In the genomic region with DNA sequence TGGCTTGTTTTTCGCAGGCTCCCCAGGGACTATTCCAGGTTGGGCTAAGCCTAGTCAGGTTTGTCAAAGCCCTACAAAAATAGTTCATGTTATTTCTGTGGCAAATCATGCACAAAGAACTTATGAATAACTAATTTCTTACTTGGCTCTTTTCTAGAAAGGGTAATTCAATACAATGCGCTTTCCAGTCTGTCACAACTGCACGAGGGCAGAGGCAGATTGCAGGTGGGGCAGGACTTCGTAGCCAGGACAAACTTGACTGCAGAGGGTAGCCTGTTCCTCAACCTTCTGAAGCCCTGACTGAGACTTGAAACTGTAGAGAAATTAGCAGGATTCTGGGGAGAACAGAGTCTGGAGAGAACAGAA, we compare ENCODE assay signal across 16 cellular contexts.
DNase-seq lines count a peak whose midpoint lies in the region; ATAC-seq, FAIRE-seq and TF ChIP-seq lines count a peak whose summit lies in the region.
"Had no signal": no experiment of that assay in that cellular context is flagged by ENCODE, and none has a peak within 500 bp of the region (broad histone marks: within the 10 kb centered on the region; RNA-seq: fewer than 3 reads in every experiment).

No MANE protein-coding gene starts in this region.

- DNase-seq in GM18507 (ENCODE audit: extremely low spot score, insufficient read length, low read depth) = peak; percentile 17
- no peak for DNase-seq in glutamatergic neuron
- no peak for DNase-seq in HCEC 1CT
- DNase-seq in activated T-helper 1 cell treated with anti-CD3 and anti-CD28 coated beads, Interleukin-12 subunit alpha, Interleukin-12 subunit beta, Interleukin-2, Interleukin-4 antibody, amounts not matched to agents 30 ng/mL and 10 ng/mL and 1 ng/mL, durations not matched to agents 14 hours and 24 hours and 36 hours (ENCODE audit: low spot score) = no peak
- DNase-seq in NAMALWA (ENCODE audit: low spot score) = no peak
- DNase-seq in NK-92 treated with Interleukin-12 subunit alpha and Interleukin-12 subunit beta, amount 100 ng/mL, for 24 hours (lab: John Stamatoyannopoulos, UW) = no peak
- DNase-seq: activated T-cell treated with anti-CD3 and anti-CD28 coated beads, Interleukin-2, amount 50 U/mL, for 4 hours; central memory CD4-positive, alpha-beta T cell; GOT3; NCI-H2107 had no signal

- H3K4me1 Mint-ChIP-seq in glutamatergic neuron (ENCODE audit: low read depth, unreplicated experiment) = peaks cover 18% of the 10 kb centered on the region
- peaks cover 7% of the 10 kb centered on the region for H3K4me1 Mint-ChIP-seq in activated T-helper 1 cell treated with anti-CD3 and anti-CD28 coated beads, Interleukin-12 subunit alpha, Interleukin-12 subunit beta, Interleukin-2, Interleukin-4 antibody, amounts not matched to agents 30 ng/mL and 10 ng/mL and 1 ng/mL, durations not matched to agents 14 hours and 24 hours and 36 hours (ENCODE audit: low read depth)

- H3K9me3 Mint-ChIP-seq in glutamatergic neuron (ENCODE audit: unreplicated experiment) = peaks cover 1% of the 10 kb centered on the region
- H3K9me3 Mint-ChIP-seq in activated T-helper 1 cell treated with anti-CD3 and anti-CD28 coated beads, Interleukin-12 subunit alpha, Interleukin-12 subunit beta, Interleukin-2, Interleukin-4 antibody, amounts not matched to agents 30 ng/mL and 10 ng/mL and 1 ng/mL, durations not matched to agents 14 hours and 24 hours and 36 hours = no peaks in the 10 kb centered on the region
- H3K9me3 Mint-ChIP-seq: activated T-cell treated with anti-CD3 and anti-CD28 coated beads, Interleukin-2, amount 50 U/mL, for 4 hours; CD4-positive, CD25-positive, alpha-beta regulatory T cell; neural crest cell had no signal

- H3K27me3 Mint-ChIP-seq in glutamatergic neuron (ENCODE audit: unreplicated experiment) = peaks cover 2% of the 10 kb centered on the region
- peaks cover 3% of the 10 kb centered on the region for H3K27me3 Mint-ChIP-seq in activated T-helper 1 cell treated with anti-CD3 and anti-CD28 coated beads, Interleukin-12 subunit alpha, Interleukin-12 subunit beta, Interleukin-2, Interleukin-4 antibody, amounts not matched to agents 30 ng/mL and 10 ng/mL and 1 ng/mL, durations not matched to agents 14 hours and 24 hours and 36 hours (ENCODE audit: insufficient read depth)
- H3K27me3 Mint-ChIP-seq: CD4-positive, CD25-positive, alpha-beta regulatory T cell had no signal

- no peak for FAIRE-seq in GM18507 (lab: Jason Lieb, UNC)
- FAIRE-seq: HepG2, islet of Langerhans had no signal

- H3K4me3 Mint-ChIP-seq in glutamatergic neuron (ENCODE audit: unreplicated experiment) = peak overlapping the region; percentile 46
- H3K4me3 Mint-ChIP-seq in activated T-helper 1 cell treated with anti-CD3 and anti-CD28 coated beads, Interleukin-12 subunit alpha, Interleukin-12 subunit beta, Interleukin-2, Interleukin-4 antibody, amounts not matched to agents 30 ng/mL and 10 ng/mL and 1 ng/mL, durations not matched to agents 14 hours and 24 hours and 36 hours = no peak overlapping the region
- H3K4me3 Mint-ChIP-seq: neural crest cell had no signal

- H3K27ac Mint-ChIP-seq in glutamatergic neuron (ENCODE audit: unreplicated experiment) = no peak overlapping the region
- no peak overlapping the region for H3K27ac Mint-ChIP-seq in activated T-helper 1 cell treated with anti-CD3 and anti-CD28 coated beads, Interleukin-12 subunit alpha, Interleukin-12 subunit beta, Interleukin-2, Interleukin-4 antibody, amounts not matched to agents 30 ng/mL and 10 ng/mL and 1 ng/mL, durations not matched to agents 14 hours and 24 hours and 36 hours

- intact Hi-C loops in activated T-helper 1 cell treated with anti-CD3 and anti-CD28 coated beads, Interleukin-12 subunit alpha, Interleukin-12 subunit beta, Interleukin-2, Interleukin-4 antibody, amounts not matched to agents 30 ng/mL and 10 ng/mL and 1 ng/mL, durations not matched to agents 14 hours and 24 hours and 36 hours (cut with micrococcal nuclease) = no loop called here

- no peaks in the 10 kb centered on the region for H3K36me3 Mint-ChIP-seq in glutamatergic neuron (ENCODE audit: unreplicated experiment)
- H3K36me3 Mint-ChIP-seq in activated T-helper 1 cell treated with anti-CD3 and anti-CD28 coated beads, Interleukin-12 subunit alpha, Interleukin-12 subunit beta, Interleukin-2, Interleukin-4 antibody, amounts not matched to agents 30 ng/mL and 10 ng/mL and 1 ng/mL, durations not matched to agents 14 hours and 24 hours and 36 hours (ENCODE audit: low read depth) = no peaks in the 10 kb centered on the region
- H3K36me3 Mint-ChIP-seq: CD4-positive, CD25-positive, alpha-beta regulatory T cell had no signal

- no peak for TF ChIP-seq CTCF in glutamatergic neuron (IDR thresholded peaks at IDR 0.05; ENCODE audit: partially characterized antibody, unreplicated experiment)

- ATAC-seq in GM21515 (IDR thresholded peaks at IDR 0.05; ENCODE audit: unreplicated experiment) (peak; percentile 53), HG03354 (IDR thresholded peaks at IDR 0.05; ENCODE audit: poor library complexity, severe bottlenecking, unreplicated experiment) (peak; percentile 58)
- ATAC-seq: HepG2 had no signal
